1 cellular context compared by ENCODE assay signal in genomic region chr17:82367724-82368524, GRCh38.
TF ChIP-seq lines count a peak whose summit lies in the region.

No MANE protein-coding gene starts in this region.

TF ChIP-seq in SK-N-SH treated with all-trans-retinoic acid at 6 μM for 48 hours, 23 proteins besides CTCF, POLR2A, EP300 and RAD21 (continued from another document):
- TF ChIP-seq CREB5 (CRISPR knock-in tag; IDR thresholded peaks at IDR 0.05; ENCODE audit: low read depth) (no peak), RARB (CRISPR knock-in tag; IDR thresholded peaks at IDR 0.05) (no peak), CSRNP3 (CRISPR knock-in tag; IDR thresholded peaks at IDR 0.05) (no peak), ZFP3 (CRISPR knock-in tag; IDR thresholded peaks at IDR 0.05) (no peak), POU6F1 (CRISPR knock-in tag; IDR thresholded peaks at IDR 0.05; ENCODE audit: borderline replicate concordance, low read depth) (no peak), BACH2 (CRISPR knock-in tag; IDR thresholded peaks at IDR 0.05; ENCODE audit: borderline replicate concordance) (no peak), ARNTL (CRISPR knock-in tag; IDR thresholded peaks at IDR 0.05; ENCODE audit: borderline replicate concordance, low read depth) (no peak), CSDC2 (CRISPR knock-in tag; IDR thresholded peaks at IDR 0.05) (no peak), ISL1 (CRISPR knock-in tag; IDR thresholded peaks at IDR 0.05) (no peak), ZNF70 (CRISPR knock-in tag; IDR thresholded peaks at IDR 0.05) (no peak), ZNF565 (CRISPR knock-in tag; conservative IDR thresholded peaks at IDR 0.05; ENCODE audit: low read depth) (no peak), SNAI2 (CRISPR knock-in tag; IDR thresholded peaks at IDR 0.05) (no peak), ZNF8 (CRISPR knock-in tag; IDR thresholded peaks at IDR 0.05) (no peak)
